ENCODE assay signal across 1 cellular context in the genomic region with DNA sequence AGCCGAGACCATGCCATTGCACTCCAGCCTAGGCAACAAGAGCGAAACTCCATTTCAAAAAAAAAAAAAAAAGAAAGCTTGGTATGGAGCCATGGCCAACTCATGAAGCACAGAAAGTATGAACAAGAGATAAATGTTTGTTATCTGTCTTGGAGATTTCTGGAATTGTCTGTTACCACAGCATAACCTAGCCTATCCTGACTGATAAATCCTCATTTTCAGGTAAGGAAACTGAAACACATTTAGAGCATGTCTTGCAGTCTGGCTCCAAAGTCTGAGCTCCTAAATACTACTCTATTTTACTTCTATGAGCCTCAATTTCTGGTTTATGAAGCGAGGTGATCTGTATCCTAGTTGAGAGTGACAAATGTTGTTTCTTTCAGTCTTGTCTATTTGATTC.
A peak's percentile ranks its signal among the peaks of the same experiment; 100 is the strongest.
TF ChIP-seq lines count a peak whose summit lies in the region.

No MANE protein-coding gene starts in this region.

TF ChIP-seq in HepG2, 621 proteins besides CTCF, POLR2A, EP300 and RAD21 (continued from another document):
- TF ChIP-seq ZNF12 (CRISPR knock-in tag; IDR thresholded peaks at IDR 0.05): peak; percentile 92
